In the genomic region with DNA sequence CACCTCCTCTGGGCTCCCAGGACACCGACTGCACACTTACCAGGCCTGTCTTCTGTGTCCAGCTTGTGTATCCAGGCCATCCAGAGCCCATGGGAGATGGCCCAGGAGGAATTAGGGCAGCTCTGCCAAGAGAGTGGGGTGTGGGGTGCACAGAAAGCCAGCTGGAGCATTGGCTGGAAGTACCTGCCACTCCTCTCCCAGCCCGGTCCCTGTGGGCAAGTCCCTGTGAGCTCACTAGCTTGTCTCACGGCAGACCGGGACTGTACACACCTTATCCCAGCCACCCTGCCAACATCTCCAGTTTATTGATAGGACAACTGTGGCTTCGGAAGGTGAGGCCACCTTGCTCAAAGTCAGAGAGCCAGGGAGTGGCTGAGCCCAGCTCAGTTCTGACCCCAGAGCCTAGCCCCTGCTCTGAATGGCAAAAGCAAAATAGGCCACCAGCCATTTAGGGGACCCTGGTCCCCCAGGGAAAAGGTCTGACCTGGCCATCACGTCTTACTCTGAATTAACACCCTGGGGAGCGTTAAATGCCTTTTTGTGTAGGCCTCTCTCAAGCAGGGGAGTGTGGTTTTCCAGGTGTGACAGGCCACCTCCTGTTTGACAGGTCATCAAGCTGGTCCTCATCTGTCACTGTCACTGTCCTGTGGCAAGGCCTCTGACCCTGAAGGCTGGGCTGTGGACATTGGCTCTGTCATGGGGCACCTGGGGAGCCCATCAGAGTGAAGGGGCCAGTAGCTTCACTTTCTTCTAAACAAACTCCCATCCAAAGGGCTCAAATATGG, we compare ENCODE assay signal across 1 cellular context.
A peak's percentile ranks its signal among the peaks of the same experiment; 100 is the strongest.
TF ChIP-seq lines count a peak whose summit lies in the region.

No MANE protein-coding gene starts in this region.

TF ChIP-seq in HepG2, 621 proteins besides CTCF, POLR2A, EP300 and RAD21 (continues in another document):
- TF ChIP-seq ZNF563 (CRISPR knock-in tag; IDR thresholded peaks at IDR 0.05), result 0 out of 2 replicates have a peak, but pooled peaks have one; percentile 21
- TF ChIP-seq CBX1 (IDR thresholded peaks at IDR 0.05; ENCODE audit: low read depth), result no peak
- TF ChIP-seq KDM2A (CRISPR knock-in tag; IDR thresholded peaks at IDR 0.05; ENCODE audit: borderline replicate concordance, low read depth), result peak; percentile 24; the same call in 1 of the 2 replicates
- no peak for TF ChIP-seq ZFP90 (CRISPR knock-in tag; IDR thresholded peaks at IDR 0.05; ENCODE audit: borderline replicate concordance)
- TF ChIP-seq FOXA3 (CRISPR knock-in tag; IDR thresholded peaks at IDR 0.05), result peak; percentile 33; the same call in 1 of the 2 replicates
- no peak for TF ChIP-seq ZNF720 (CRISPR knock-in tag; IDR thresholded peaks at IDR 0.05)
- TF ChIP-seq ZNF441 (CRISPR knock-in tag; IDR thresholded peaks at IDR 0.05; ENCODE audit: borderline replicate concordance), result no peak
- TF ChIP-seq SP1 (IDR thresholded peaks at IDR 0.05), result no peak
- TF ChIP-seq SP1 (CRISPR knock-in tag; IDR thresholded peaks at IDR 0.05), result no peak
- TF ChIP-seq CHD2 (IDR thresholded peaks at IDR 0.05; ENCODE audit: low read depth, low read length), result no peak
- TF ChIP-seq SOX5 (CRISPR knock-in tag; IDR thresholded peaks at IDR 0.05; ENCODE audit: borderline replicate concordance), result no peak
- no peak for TF ChIP-seq SRSF4 (IDR thresholded peaks at IDR 0.05; ENCODE audit: low read depth, low read length, poor library complexity, severe bottlenecking)
- no peak for TF ChIP-seq HNRNPLL (IDR thresholded peaks at IDR 0.05; ENCODE audit: low read depth, low read length, poor library complexity, severe bottlenecking)
- TF ChIP-seq ETS1 (CRISPR knock-in tag; IDR thresholded peaks at IDR 0.05), result no peak
- TF ChIP-seq MEIS1 (CRISPR knock-in tag; IDR thresholded peaks at IDR 0.05; ENCODE audit: borderline replicate concordance), result peak; percentile 95; the same call in 1 of the 2 replicates
- TF ChIP-seq SP5 (CRISPR knock-in tag; IDR thresholded peaks at IDR 0.05; ENCODE audit: borderline replicate concordance, low read depth), result peak; percentile 22; the same call in 1 of the 2 replicates
- no peak for TF ChIP-seq ZNF607 (CRISPR knock-in tag; IDR thresholded peaks at IDR 0.05; ENCODE audit: borderline replicate concordance)
- TF ChIP-seq, protein P1, sequence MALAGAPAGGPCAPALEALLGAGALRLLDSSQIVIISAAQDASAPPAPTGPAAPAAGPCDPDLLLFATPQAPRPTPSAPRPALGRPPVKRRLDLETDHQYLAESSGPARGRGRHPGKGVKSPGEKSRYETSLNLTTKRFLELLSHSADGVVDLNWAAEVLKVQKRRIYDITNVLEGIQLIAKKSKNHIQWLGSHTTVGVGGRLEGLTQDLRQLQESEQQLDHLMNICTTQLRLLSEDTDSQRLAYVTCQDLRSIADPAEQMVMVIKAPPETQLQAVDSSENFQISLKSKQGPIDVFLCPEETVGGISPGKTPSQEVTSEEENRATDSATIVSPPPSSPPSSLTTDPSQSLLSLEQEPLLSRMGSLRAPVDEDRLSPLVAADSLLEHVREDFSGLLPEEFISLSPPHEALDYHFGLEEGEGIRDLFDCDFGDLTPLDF (CRISPR knock-in tag; IDR thresholded peaks at IDR 0.05), result no peak
- TF ChIP-seq MAFG (CRISPR knock-in tag; IDR thresholded peaks at IDR 0.05), result no peak
- TF ChIP-seq ZNF75D (CRISPR knock-in tag; IDR thresholded peaks at IDR 0.05; ENCODE audit: borderline replicate concordance), result no peak
- no peak for TF ChIP-seq ATM (IDR thresholded peaks at IDR 0.05; ENCODE audit: borderline replicate concordance)
- TF ChIP-seq DPF2 (CRISPR knock-in tag; IDR thresholded peaks at IDR 0.05; ENCODE audit: borderline replicate concordance, low read depth), result no peak
- no peak for TF ChIP-seq RARA (CRISPR knock-in tag; IDR thresholded peaks at IDR 0.05)
- TF ChIP-seq YEATS4 (CRISPR knock-in tag; IDR thresholded peaks at IDR 0.05; ENCODE audit: borderline replicate concordance), result no peak
- TF ChIP-seq NCOA1 (CRISPR knock-in tag; IDR thresholded peaks at IDR 0.05), result no peak
- TF ChIP-seq HOXA5 (CRISPR knock-in tag; IDR thresholded peaks at IDR 0.05), result peak; percentile 99
- no peak for TF ChIP-seq MED13 (CRISPR knock-in tag; IDR thresholded peaks at IDR 0.05)
- TF ChIP-seq KAT7 (CRISPR knock-in tag; IDR thresholded peaks at IDR 0.05; ENCODE audit: borderline replicate concordance), result no peak
- TF ChIP-seq FIP1L1 (IDR thresholded peaks at IDR 0.05; ENCODE audit: borderline replicate concordance, insufficient read depth, low read depth, low read length), result no peak
- peak; percentile 49 for TF ChIP-seq HNF4A (CRISPR knock-in tag; IDR thresholded peaks at IDR 0.05)
- no peak for TF ChIP-seq ZNF343 (CRISPR knock-in tag; IDR thresholded peaks at IDR 0.05)
- TF ChIP-seq ZEB1 (IDR thresholded peaks at IDR 0.05; ENCODE audit: insufficient replicate concordance, low read depth), result peak; percentile 27
- TF ChIP-seq ZSCAN31 (CRISPR knock-in tag; IDR thresholded peaks at IDR 0.05; ENCODE audit: low read depth), result no peak
- peak; percentile 38; the same call in 1 of the 2 replicates for TF ChIP-seq PAXIP1 (CRISPR knock-in tag; conservative IDR thresholded peaks at IDR 0.05)
- TF ChIP-seq PATZ1 (CRISPR knock-in tag; IDR thresholded peaks at IDR 0.05), result peak; percentile 22; the same call in 1 of the 2 replicates
- TF ChIP-seq TBX2 (CRISPR knock-in tag; IDR thresholded peaks at IDR 0.05; ENCODE audit: borderline replicate concordance), result peak; percentile 64; the same call in 1 of the 2 replicates
- peak; percentile 21; the same call in 1 of the 3 replicates for TF ChIP-seq MXI1 (IDR thresholded peaks at IDR 0.05; ENCODE audit: borderline replicate concordance, low read depth, low read length)
- no peak for TF ChIP-seq ZNF792 (CRISPR knock-in tag; IDR thresholded peaks at IDR 0.05)
- TF ChIP-seq NFE2 (CRISPR knock-in tag; IDR thresholded peaks at IDR 0.05), result no peak
- TF ChIP-seq, protein P2, sequence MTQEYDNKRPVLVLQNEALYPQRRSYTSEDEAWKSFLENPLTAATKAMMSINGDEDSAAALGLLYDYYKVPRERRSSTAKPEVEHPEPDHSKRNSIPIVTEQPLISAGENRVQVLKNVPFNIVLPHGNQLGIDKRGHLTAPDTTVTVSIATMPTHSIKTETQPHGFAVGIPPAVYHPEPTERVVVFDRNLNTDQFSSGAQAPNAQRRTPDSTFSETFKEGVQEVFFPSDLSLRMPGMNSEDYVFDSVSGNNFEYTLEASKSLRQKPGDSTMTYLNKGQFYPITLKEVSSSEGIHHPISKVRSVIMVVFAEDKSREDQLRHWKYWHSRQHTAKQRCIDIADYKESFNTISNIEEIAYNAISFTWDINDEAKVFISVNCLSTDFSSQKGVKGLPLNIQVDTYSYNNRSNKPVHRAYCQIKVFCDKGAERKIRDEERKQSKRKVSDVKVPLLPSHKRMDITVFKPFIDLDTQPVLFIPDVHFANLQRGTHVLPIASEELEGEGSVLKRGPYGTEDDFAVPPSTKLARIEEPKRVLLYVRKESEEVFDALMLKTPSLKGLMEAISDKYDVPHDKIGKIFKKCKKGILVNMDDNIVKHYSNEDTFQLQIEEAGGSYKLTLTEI (CRISPR knock-in tag; conservative IDR thresholded peaks at IDR 0.05), result no peak
- no peak for TF ChIP-seq MEF2D (CRISPR knock-in tag; IDR thresholded peaks at IDR 0.05)
- TF ChIP-seq, protein P3, sequence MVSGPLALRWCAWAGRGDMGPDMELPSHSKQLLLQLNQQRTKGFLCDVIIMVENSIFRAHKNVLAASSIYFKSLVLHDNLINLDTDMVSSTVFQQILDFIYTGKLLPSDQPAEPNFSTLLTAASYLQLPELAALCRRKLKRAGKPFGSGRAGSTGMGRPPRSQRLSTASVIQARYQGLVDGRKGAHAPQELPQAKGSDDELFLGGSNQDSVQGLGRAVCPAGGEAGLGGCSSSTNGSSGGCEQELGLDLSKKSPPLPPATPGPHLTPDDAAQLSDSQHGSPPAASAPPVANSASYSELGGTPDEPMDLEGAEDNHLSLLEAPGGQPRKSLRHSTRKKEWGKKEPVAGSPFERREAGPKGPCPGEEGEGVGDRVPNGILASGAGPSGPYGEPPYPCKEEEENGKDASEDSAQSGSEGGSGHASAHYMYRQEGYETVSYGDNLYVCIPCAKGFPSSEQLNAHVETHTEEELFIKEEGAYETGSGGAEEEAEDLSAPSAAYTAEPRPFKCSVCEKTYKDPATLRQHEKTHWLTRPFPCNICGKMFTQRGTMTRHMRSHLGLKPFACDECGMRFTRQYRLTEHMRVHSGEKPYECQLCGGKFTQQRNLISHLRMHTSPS (CRISPR knock-in tag; IDR thresholded peaks at IDR 0.05; ENCODE audit: low read depth), result no peak
- TF ChIP-seq CBFB (CRISPR knock-in tag; IDR thresholded peaks at IDR 0.05), result 0 out of 2 replicates have a peak, but pooled peaks have one; percentile 47
- peak; percentile 100 for TF ChIP-seq MEIS2 (CRISPR knock-in tag; IDR thresholded peaks at IDR 0.05)
- peak; percentile 63; the same call in 1 of the 2 replicates for TF ChIP-seq ZNF687 (CRISPR knock-in tag; IDR thresholded peaks at IDR 0.05)
